In the genomic region with DNA sequence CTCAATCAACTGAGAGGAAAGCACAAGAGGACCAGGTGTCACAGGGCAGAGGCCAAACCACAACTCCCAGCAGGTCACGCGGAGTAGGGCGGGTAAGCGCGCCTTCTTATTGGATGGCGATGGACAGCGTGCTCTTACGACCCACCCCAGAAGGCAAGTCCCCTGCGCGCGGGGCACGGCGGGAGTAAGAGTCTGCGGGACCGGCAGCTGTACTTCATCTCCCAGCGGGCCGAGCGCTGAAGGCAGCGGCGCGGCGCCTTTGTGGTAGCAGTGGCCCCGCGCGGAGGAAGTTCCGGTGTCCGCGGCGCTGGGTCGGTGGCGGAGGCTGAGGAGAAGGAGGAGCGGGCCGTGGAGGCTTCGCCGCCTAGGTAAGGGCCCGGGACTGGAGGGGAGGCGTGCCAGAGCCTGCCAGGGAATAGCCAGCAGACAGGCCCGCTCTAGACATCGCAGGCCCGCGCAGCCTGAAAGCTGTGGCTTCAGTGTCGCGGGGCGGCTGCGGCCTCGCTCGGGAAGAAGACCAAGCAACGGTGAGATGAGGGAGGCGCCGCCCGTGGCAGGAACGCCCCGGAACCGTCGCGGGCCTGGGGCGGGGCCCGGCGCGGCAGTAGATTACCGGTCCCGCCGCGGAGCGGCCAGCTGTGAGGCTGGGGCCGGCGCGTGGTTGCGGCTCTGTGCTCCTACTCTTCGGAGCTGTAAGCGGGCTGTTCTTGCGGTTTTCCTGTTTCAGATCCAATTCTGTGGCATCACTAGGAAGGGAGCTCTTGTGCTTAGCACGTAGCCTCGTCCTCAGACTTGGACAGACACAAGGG, we compare ENCODE assay signal across 8 cellular contexts. TPM values are rescaled to one million over a fixed set of nuclear protein-coding genes. Genes with fewer than 3 reads are reported as not detected.
DNase-seq lines count a peak whose midpoint lies in the region; ATAC-seq and TF ChIP-seq lines count a peak whose summit lies in the region.

A gene with protein sequence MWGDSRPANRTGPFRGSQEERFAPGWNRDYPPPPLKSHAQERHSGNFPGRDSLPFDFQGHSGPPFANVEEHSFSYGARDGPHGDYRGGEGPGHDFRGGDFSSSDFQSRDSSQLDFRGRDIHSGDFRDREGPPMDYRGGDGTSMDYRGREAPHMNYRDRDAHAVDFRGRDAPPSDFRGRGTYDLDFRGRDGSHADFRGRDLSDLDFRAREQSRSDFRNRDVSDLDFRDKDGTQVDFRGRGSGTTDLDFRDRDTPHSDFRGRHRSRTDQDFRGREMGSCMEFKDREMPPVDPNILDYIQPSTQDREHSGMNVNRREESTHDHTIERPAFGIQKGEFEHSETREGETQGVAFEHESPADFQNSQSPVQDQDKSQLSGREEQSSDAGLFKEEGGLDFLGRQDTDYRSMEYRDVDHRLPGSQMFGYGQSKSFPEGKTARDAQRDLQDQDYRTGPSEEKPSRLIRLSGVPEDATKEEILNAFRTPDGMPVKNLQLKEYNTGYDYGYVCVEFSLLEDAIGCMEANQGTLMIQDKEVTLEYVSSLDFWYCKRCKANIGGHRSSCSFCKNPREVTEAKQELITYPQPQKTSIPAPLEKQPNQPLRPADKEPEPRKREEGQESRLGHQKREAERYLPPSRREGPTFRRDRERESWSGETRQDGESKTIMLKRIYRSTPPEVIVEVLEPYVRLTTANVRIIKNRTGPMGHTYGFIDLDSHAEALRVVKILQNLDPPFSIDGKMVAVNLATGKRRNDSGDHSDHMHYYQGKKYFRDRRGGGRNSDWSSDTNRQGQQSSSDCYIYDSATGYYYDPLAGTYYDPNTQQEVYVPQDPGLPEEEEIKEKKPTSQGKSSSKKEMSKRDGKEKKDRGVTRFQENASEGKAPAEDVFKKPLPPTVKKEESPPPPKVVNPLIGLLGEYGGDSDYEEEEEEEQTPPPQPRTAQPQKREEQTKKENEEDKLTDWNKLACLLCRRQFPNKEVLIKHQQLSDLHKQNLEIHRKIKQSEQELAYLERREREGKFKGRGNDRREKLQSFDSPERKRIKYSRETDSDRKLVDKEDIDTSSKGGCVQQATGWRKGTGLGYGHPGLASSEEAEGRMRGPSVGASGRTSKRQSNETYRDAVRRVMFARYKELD (plus strand): TSS at position 293 of the 809 bp plus-strand sequence. CDS start 22,492 bp downstream, outside the sequence.

- peaks cover 8% of the 10 kb centered on the region for H3K4me1 Mint-ChIP-seq in WTC11

- ATAC-seq in GM18909 (IDR thresholded peaks at IDR 0.05; ENCODE audit: poor library complexity, unreplicated experiment) (peak; percentile 93), HG03175 (IDR thresholded peaks at IDR 0.05; ENCODE audit: unreplicated experiment) (peak; percentile 93), WTC11 (peak; percentile 98)

- no peaks in the 10 kb centered on the region for H3K4me1 ChIP-seq in smooth muscle cell (ENCODE audit: low read depth)

- WGBS in smooth muscle cell (ENCODE audit: low lambda C conversion rate) = 2% methylated on average over 58 of the region's 74 CpGs

- no peaks in the 10 kb centered on the region for H3K36me3 ChIP-seq in smooth muscle cell (ENCODE audit: low read depth)

- peaks cover 6% of the 10 kb centered on the region; the same call in 1 of the 2 replicates for H3K9me3 Mint-ChIP-seq in WTC11

- peaks cover 9% of the 10 kb centered on the region for H3K36me3 Mint-ChIP-seq in WTC11

- peak within 1 kb of the TSS; percentile 82 for H3K4me2 ChIP-seq in smooth muscle cell

- H3K9me3 ChIP-seq in AG04450 (ENCODE audit: control insufficient read depth, insufficient read depth, low read length) (no peaks in the 10 kb centered on the region; the same call in 1 of the 2 replicates), smooth muscle cell (replicated peaks; ENCODE audit: low read depth) (no peaks in the 10 kb centered on the region)

- POLR2A ChIA-PET in AG04450 (lab: Yijun Ruan, JAX) (interaction anchor here (0.6 to 2.0 kb wide), 13 partner anchors 10 to 240 kb away, joined by 3 to 24 read pairs (median 5); a partner anchor contains a TSS), WTC11 (lab: Charles Lee) (interaction anchor here (0.8 to 2.5 kb wide), 6 partner anchors 10 to 154 kb away, joined by 3 to 31 read pairs (median 3); a partner anchor contains a TSS)

- H3F3A ChIP-seq in smooth muscle cell (ENCODE audit: low read depth) = no peaks in the 10 kb centered on the region

- H3K27me3 ChIP-seq in AG04450 (ENCODE audit: control insufficient read depth, insufficient read depth, low read length) = no peaks in the 10 kb centered on the region
- H3K27me3 ChIP-seq in smooth muscle cell (ENCODE audit: low read depth) = no peaks in the 10 kb centered on the region

- peak within 1 kb of the TSS; percentile 88 for H3K9ac ChIP-seq in smooth muscle cell (ENCODE audit: low read depth)

- no peaks in the 10 kb centered on the region; the same call in 1 of the 2 replicates for H3K27me3 Mint-ChIP-seq in WTC11 (ENCODE audit: low read depth)

- peaks cover 46% of the 10 kb centered on the region for H3K79me2 ChIP-seq in smooth muscle cell (ENCODE audit: low read depth)

- peak within 1 kb of the TSS; percentile 98 for H3K4me3 Mint-ChIP-seq in WTC11

- TF ChIP-seq CTCF in AG04450 (IDR thresholded peaks at IDR 0.05; ENCODE audit: low read depth, low read length) (no peak), WTC11 (IDR thresholded peaks at IDR 0.05) (no peak), cardiac fibroblast (IDR thresholded peaks at IDR 0.05; ENCODE audit: low read depth, low read length) (no peak), smooth muscle cell (IDR thresholded peaks at IDR 0.05; ENCODE audit: borderline replicate concordance, insufficient read depth, poor library complexity, severe bottlenecking) (no peak)

- H2AFZ ChIP-seq in smooth muscle cell (ENCODE audit: low read depth) = peak within 1 kb of the TSS; percentile 87

- H3K27ac ChIP-seq in AG04450 (ENCODE audit: low read depth, low read length) (peak within 1 kb of the TSS; percentile 98), smooth muscle cell (ENCODE audit: low read depth) (peak within 1 kb of the TSS; percentile 92)

- peak within 1 kb of the TSS; percentile 91 for H3K4me3 ChIP-seq in AG04450 (ENCODE audit: low read depth, low read length)
- H3K4me3 ChIP-seq in cardiac fibroblast (replicated peaks in 1 of 2; ENCODE audit: low read depth in 2 of 2, low read length in 2 of 2) = peak within 1 kb of the TSS; percentile 89 to 91
- peak within 1 kb of the TSS; percentile 70 for H3K4me3 ChIP-seq in smooth muscle cell

- peak; percentile 94 for DNase-seq in AG04450 (ENCODE audit: low read depth, low spot score)
- peak; percentile 97 for DNase-seq in NCI-H226
- DNase-seq in WTC11 (ENCODE audit: low spot score) = peak; percentile 97
- peak; percentile 98 to 99 for DNase-seq in cardiac fibroblast (ENCODE audit: low read depth in 2 of 2)
- DNase-seq in iPS-NIHi7 (ENCODE audit: extremely low spot score) = peak; percentile 99
- DNase-seq in smooth muscle cell (lab: John Stamatoyannopoulos, UW; ENCODE audit: unreplicated experiment) = peak; percentile 84

- peaks cover 42% of the 10 kb centered on the region for H4K20me1 ChIP-seq in smooth muscle cell (ENCODE audit: low read depth)

- peak within 1 kb of the TSS; percentile 97 for H3K27ac Mint-ChIP-seq in WTC11

- CTCF ChIA-PET in AG04450 (lab: Charles Lee) (interaction anchor here (0.5 to 0.7 kb wide), 2 partner anchors 13 to 184 kb away, joined by 3 to 8 read pairs; no protein-coding TSS in a partner anchor), WTC11 (lab: Charles Lee) (interaction anchor here (0.9 to 2.4 kb wide), 10 partner anchors 10 to 268 kb away, joined by 3 to 42 read pairs (median 3); a partner anchor contains a TSS)

TF ChIP-seq in WTC11, 78 proteins besides CTCF, POLR2A, EP300 and RAD21 (continues in another document):
- 0 out of 2 replicates have a peak, but pooled peaks have one; percentile 49 for TF ChIP-seq ZNF232 (CRISPR knock-in tag; IDR thresholded peaks at IDR 0.05)
- TF ChIP-seq, protein P1, sequence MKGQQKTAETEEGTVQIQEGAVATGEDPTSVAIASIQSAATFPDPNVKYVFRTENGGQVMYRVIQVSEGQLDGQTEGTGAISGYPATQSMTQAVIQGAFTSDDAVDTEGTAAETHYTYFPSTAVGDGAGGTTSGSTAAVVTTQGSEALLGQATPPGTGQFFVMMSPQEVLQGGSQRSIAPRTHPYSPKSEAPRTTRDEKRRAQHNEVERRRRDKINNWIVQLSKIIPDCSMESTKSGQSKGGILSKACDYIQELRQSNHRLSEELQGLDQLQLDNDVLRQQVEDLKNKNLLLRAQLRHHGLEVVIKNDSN (CRISPR knock-in tag; IDR thresholded peaks at IDR 0.05) = peak; percentile 91
- no peak for TF ChIP-seq ZBTB21 (CRISPR knock-in tag; IDR thresholded peaks at IDR 0.05; ENCODE audit: borderline replicate concordance)
- peak; percentile 93; the same call in 1 of the 2 replicates for TF ChIP-seq MYBL2 (CRISPR knock-in tag; IDR thresholded peaks at IDR 0.05)
- TF ChIP-seq, protein P2, sequence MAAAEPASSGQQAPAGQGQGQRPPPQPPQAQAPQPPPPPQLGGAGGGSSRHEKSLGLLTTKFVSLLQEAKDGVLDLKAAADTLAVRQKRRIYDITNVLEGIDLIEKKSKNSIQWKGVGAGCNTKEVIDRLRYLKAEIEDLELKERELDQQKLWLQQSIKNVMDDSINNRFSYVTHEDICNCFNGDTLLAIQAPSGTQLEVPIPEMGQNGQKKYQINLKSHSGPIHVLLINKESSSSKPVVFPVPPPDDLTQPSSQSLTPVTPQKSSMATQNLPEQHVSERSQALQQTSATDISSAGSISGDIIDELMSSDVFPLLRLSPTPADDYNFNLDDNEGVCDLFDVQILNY (CRISPR knock-in tag; IDR thresholded peaks at IDR 0.05) = peak; percentile 31
- TF ChIP-seq, protein P3, sequence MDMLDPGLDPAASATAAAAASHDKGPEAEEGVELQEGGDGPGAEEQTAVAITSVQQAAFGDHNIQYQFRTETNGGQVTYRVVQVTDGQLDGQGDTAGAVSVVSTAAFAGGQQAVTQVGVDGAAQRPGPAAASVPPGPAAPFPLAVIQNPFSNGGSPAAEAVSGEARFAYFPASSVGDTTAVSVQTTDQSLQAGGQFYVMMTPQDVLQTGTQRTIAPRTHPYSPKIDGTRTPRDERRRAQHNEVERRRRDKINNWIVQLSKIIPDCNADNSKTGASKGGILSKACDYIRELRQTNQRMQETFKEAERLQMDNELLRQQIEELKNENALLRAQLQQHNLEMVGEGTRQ (CRISPR knock-in tag; IDR thresholded peaks at IDR 0.05) = peak; percentile 91
- TF ChIP-seq, protein P4, sequence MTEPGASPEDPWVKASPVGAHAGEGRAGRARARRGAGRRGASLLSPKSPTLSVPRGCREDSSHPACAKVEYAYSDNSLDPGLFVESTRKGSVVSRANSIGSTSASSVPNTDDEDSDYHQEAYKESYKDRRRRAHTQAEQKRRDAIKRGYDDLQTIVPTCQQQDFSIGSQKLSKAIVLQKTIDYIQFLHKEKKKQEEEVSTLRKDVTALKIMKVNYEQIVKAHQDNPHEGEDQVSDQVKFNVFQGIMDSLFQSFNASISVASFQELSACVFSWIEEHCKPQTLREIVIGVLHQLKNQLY (CRISPR knock-in tag; IDR thresholded peaks at IDR 0.05) = peak; percentile 80; the same call in 1 of the 2 replicates

RNA-seq across cellular contexts. Expression of the gene that starts here (rescaled TPM):
- polyA plus RNA-seq in AG04450 (2011; rRNA removed) (48.4 and 62.8 TPM in 2 replicates), smooth muscle cell (41.7 and 51.2 TPM in 2 replicates)
- polyA minus RNA-seq in AG04450 (2011; rRNA and poly(A)+ RNA removed) = 27.0 and 27.8 TPM in 2 replicates
- total RNA-seq in WTC11 (2021) (115 to 122 TPM (median 118 TPM) in 3 replicates), smooth muscle cell (42.4 and 45.6 TPM in 2 replicates)

Comparison
In these comparisons a context has a peak if more than half of its experiments do, and no peak if none do; other contexts are left out.
1. Peak in every context shown above with its lines: DNase-seq, ATAC-seq, H3K4me3 ChIP-seq and H3K27ac ChIP-seq.